Comparison of ENCODE assay signal across 19 cellular contexts in genomic region chr14:104702106-104702505, GRCh38. TPM values are rescaled to one million over a fixed set of nuclear protein-coding genes. Genes with fewer than 3 reads are reported as not detected.
DNase-seq lines count a peak whose midpoint lies in the region; ATAC-seq, FAIRE-seq and TF ChIP-seq lines count a peak whose summit lies in the region.
"Had no signal": no experiment of that assay in that cellular context is flagged by ENCODE, and none has a peak within 500 bp of the region (broad histone marks: within the 10 kb centered on the region; RNA-seq: fewer than 3 reads in every experiment).

No MANE protein-coding gene starts in this region.

- TF ChIP-seq EP300 in K562 (IDR thresholded peaks at IDR 0.05; ENCODE audit: low read length): no peak

- peaks cover 35% of the 10 kb centered on the region; the same call in 2 of the 3 replicates for H3K36me3 ChIP-seq in K562 (ENCODE audit: control insufficient read depth, insufficient read depth, low read length)
- H3K36me3 ChIP-seq: MG63 had no signal

- 100% methylated on average over 5 of the region's 12 CpGs for WGBS in K562 (ENCODE audit: insufficient coverage, low coverage, missing lambda C conversion rate)

- CTCF ChIA-PET in K562 (lab: Yijun Ruan, JAX; ENCODE audit: low intra/inter-chr PET ratio) (no interaction called here), HEK293T (lab: Yijun Ruan, JAX) (no interaction called here)

- no peaks in the 10 kb centered on the region for H4K20me1 ChIP-seq in K562 (replicated peaks; ENCODE audit: control insufficient read depth, insufficient read depth, low read length)

- TF ChIP-seq POLR2A in K562 (conservative IDR thresholded peaks at IDR 0.05): no peak

- H2AFZ ChIP-seq in K562 (ENCODE audit: low read depth, low read length): no peak overlapping the region
- H2AFZ ChIP-seq: GM23248 had no signal

- no peak for TF ChIP-seq CTCF in K562 (IDR thresholded peaks at IDR 0.05 in 2 of 3, conservative IDR thresholded peaks at IDR 0.05 in 1 of 3; ENCODE audit: insufficient read depth in 2 of 3, low read depth in 1 of 3, low read length in 3 of 3)

- H3K79me2 ChIP-seq in K562 (ENCODE audit: control insufficient read depth, insufficient read depth, low read length): no peaks in the 10 kb centered on the region

- no peak for FAIRE-seq in K562 (lab: Jason Lieb, UNC)

- intact Hi-C loops in K562 (cut with micrococcal nuclease): no loop called here

- no TSS peak for BruUV-seq in K562 (replicated peaks; lab: Mats Ljungman, UMichigan)

- H3K27ac ChIP-seq in K562 (ENCODE audit: extremely low read depth, low read depth, low read length) (no peak overlapping the region), substantia nigra (ENCODE audit: low read depth, low read length, poor library complexity, severe bottlenecking) (peak overlapping the region; percentile 90)
- H3K27ac ChIP-seq: GM23248, SJSA1 had no signal

- POLR2A ChIA-PET in K562 (lab: Yijun Ruan, JAX): no interaction called here
- POLR2A ChIA-PET in HEK293T (lab: Yijun Ruan, JAX): interaction anchor here (1.4 kb wide), 1 partner anchor 25 kb away, joined by 3 read pairs; no protein-coding TSS in a partner anchor

- no peak overlapping the region for H3K4me3 ChIP-seq in K562
- H3K4me3 ChIP-seq: BLaER1 treated with 17β-estradiol and CSF1 and Interleukin-3, amounts not matched to agents 10 nM and 100 nM; GM23248; MG63; SJSA1 had no signal

- no peak for ATAC-seq in K562
- no peak for ATAC-seq in GM18520 (IDR thresholded peaks at IDR 0.05; ENCODE audit: unreplicated experiment)
- ATAC-seq: HCT116 had no signal

- H3K4me2 ChIP-seq in K562 (ENCODE audit: insufficient read depth, low read length): no peak overlapping the region

- H3K9ac ChIP-seq in K562 (ENCODE audit: insufficient read depth in 1 of 2, low read depth in 2 of 2, low read length in 2 of 2): no peak overlapping the region; a peak in 1 of 4 replicates
- H3K9ac ChIP-seq: GM23248 had no signal

- H3K9me1 ChIP-seq in K562 (ENCODE audit: control insufficient read depth, insufficient read depth, low read length): no peaks in the 10 kb centered on the region

- H3K9me3 ChIP-seq in K562 (replicated peaks; ENCODE audit: control insufficient read depth, insufficient read depth, low read depth, low read length): no peaks in the 10 kb centered on the region
- H3K9me3 ChIP-seq: BLaER1 treated with 17β-estradiol and CSF1 and Interleukin-3, amounts not matched to agents 10 nM and 100 nM; MG63; SJSA1 had no signal

- no peaks in the 10 kb centered on the region for H3K27me3 ChIP-seq in K562 (ENCODE audit: control insufficient read depth in 2 of 2, insufficient read depth in 2 of 2, low read length in 2 of 2)
- H3K27me3 ChIP-seq: BLaER1 treated with 17β-estradiol and CSF1 and Interleukin-3, amounts not matched to agents 10 nM and 100 nM; MG63; SJSA1 had no signal

- peak; percentile 66 for DNase-seq in D341Med (ENCODE audit: low spot score)
- peak; percentile 44 for DNase-seq in NCI-H2107 (lab: John Stamatoyannopoulos, UW)
- DNase-seq in K562 (ENCODE audit: extremely low read depth in 1 of 4, low spot score in 3 of 4): no peak
- no peak for DNase-seq in substantia nigra (lab: John Stamatoyannopoulos, UW)
- DNase-seq in HEK293T (ENCODE audit: extremely low spot score): no peak
- DNase-seq in NOMO-1 treated with dmso at 0.1 percent for 144 hours (lab: John Stamatoyannopoulos, UW; ENCODE audit: unreplicated experiment): no peak
- DNase-seq: CD8-positive, alpha-beta memory T cell; GDM1; GM23248; Kasumi-1; MG63; NCI-H1092; NCI-H2081; NCI-H526 had no signal

- in situ Hi-C loops in K562 (cut with MboI): no loop called here

- H3K4me1 ChIP-seq in K562 (replicated peaks in 1 of 2; ENCODE audit: control insufficient read depth in 2 of 2, insufficient read depth in 2 of 2, low read length in 2 of 2): peaks cover 15 to 70% of the 10 kb centered on the region in 2 experiments; a peak in 4 of 5 replicates

- no peak for TF ChIP-seq RAD21 in K562 (CRISPR knock-in tag; conservative IDR thresholded peaks at IDR 0.05 in 1 of 2, IDR thresholded peaks at IDR 0.05 in 1 of 2)

TF ChIP-seq in HEK293T, 16 proteins besides CTCF, POLR2A, EP300 and RAD21 (continues in another document):
- no peak for TF ChIP-seq FOXA1 (IDR thresholded peaks at IDR 0.05)
- TF ChIP-seq BHLHE40 (IDR thresholded peaks at IDR 0.05; ENCODE audit: borderline replicate concordance): no peak
- TF ChIP-seq NFRKB (IDR thresholded peaks at IDR 0.05): no peak
- no peak for TF ChIP-seq PKNOX1 (IDR thresholded peaks at IDR 0.05)
- TF ChIP-seq TARDBP (IDR thresholded peaks at IDR 0.05): no peak
- TF ChIP-seq SUZ12 (IDR thresholded peaks at IDR 0.05): no peak
- no peak for TF ChIP-seq ZNF384 (IDR thresholded peaks at IDR 0.05)
- TF ChIP-seq ELF4 (IDR thresholded peaks at IDR 0.05): no peak
- no peak for TF ChIP-seq L3MBTL2 (conservative IDR thresholded peaks at IDR 0.05)
- no peak for TF ChIP-seq HDGF (IDR thresholded peaks at IDR 0.05; ENCODE audit: borderline replicate concordance)
- no peak for TF ChIP-seq SP1 (IDR thresholded peaks at IDR 0.05)
- no peak for TF ChIP-seq ARNT (IDR thresholded peaks at IDR 0.05)

RNA-seq across cellular contexts. Expression of gene INF2, which starts 12.7 kb away (rescaled TPM):
- total RNA-seq in K562 (2011; cell fraction: chromatin; rRNA removed; ENCODE audit: low replicate concordance): 30.6 and 91.0 TPM in 2 replicates
- 44.5 and 47.5 TPM in 2 replicates for total RNA-seq in K562 (2011; cell fraction: nucleolus; rRNA removed)
- total RNA-seq in K562 (2011; cell fraction: nucleoplasm; rRNA removed): 33.6 and 37.9 TPM in 2 replicates
- 24.9 and 28.8 TPM in 2 replicates for total RNA-seq in K562 (2014; rRNA removed)
- 2.8 and 4.4 TPM in 2 replicates for total RNA-seq in K562 (2014; rRNA removed; fragmentation: Illumina TruSeq; extraction: Trizol)
- 7.8 and 8.7 TPM in 2 replicates for total RNA-seq in K562 (2015; rRNA removed; fragmentation: Illumina TruSeq; extraction: Trizol)
- 30.7 and 31.3 TPM in 2 replicates for total RNA-seq in K562 (2021)
- polyA plus RNA-seq in K562 (2011; rRNA removed): 8.3 and 13.8 TPM in 2 replicates
- 13.6 and 29.1 TPM in 2 replicates for polyA plus RNA-seq in K562 (2011; cell fraction: cytosol; rRNA removed)
- 35.1 and 63.6 TPM in 2 replicates for polyA plus RNA-seq in K562 (2011; cell fraction: nucleus; rRNA removed)
- polyA plus RNA-seq in K562 (2012): 15.0 and 19.9 TPM in 2 replicates
- polyA plus RNA-seq in K562 (2014; fragmentation: Illumina TruSeq; extraction: Trizol): 7.2 and 12.4 TPM in 2 replicates
- polyA plus RNA-seq in K562 (2014; fragmentation: Nextera tagmentation; extraction: Ambion mirVana): 1 to 10 TPM in 1 of 2 experiments, under 1 TPM in 1; 0.56 to 1.4 TPM
- 26.2 and 28.2 TPM in 2 replicates for polyA plus RNA-seq in K562 (2014; rRNA removed)
- polyA minus RNA-seq in K562 (2011; rRNA and poly(A)+ RNA removed): 3.5 and 6.1 TPM in 2 replicates
- 8.0 and 13.7 TPM in 2 replicates for polyA minus RNA-seq in K562 (2011; cell fraction: cytosol; rRNA and poly(A)+ RNA removed)
- 9.4 and 12.0 TPM in 2 replicates for polyA minus RNA-seq in K562 (2011; cell fraction: nucleus; rRNA and poly(A)+ RNA removed)

RNA-seq across cellular contexts. Expression of gene ADSS1, which starts 21.9 kb away (rescaled TPM):
- total RNA-seq in K562 (2011; cell fraction: chromatin; rRNA removed; ENCODE audit: low replicate concordance): 17.1 and 35.0 TPM in 2 replicates
- total RNA-seq in K562 (2011; cell fraction: nucleolus; rRNA removed): 12.5 and 17.5 TPM in 2 replicates
- 16.8 and 20.0 TPM in 2 replicates for total RNA-seq in K562 (2011; cell fraction: nucleoplasm; rRNA removed)
- total RNA-seq in K562 (2014; rRNA removed) (4.4 and 5.9 TPM in 2 replicates), K562 (2014; rRNA removed; fragmentation: Illumina TruSeq; extraction: Trizol) (2.0 and 2.2 TPM in 2 replicates), K562 (2015; rRNA removed; fragmentation: Illumina TruSeq; extraction: Trizol) (3.5 and 3.6 TPM in 2 replicates), K562 (2021) (4.2 and 4.9 TPM in 2 replicates)
- polyA plus RNA-seq in K562 (2011; rRNA removed) (4.2 and 5.2 TPM in 2 replicates), K562 (2014; fragmentation: Illumina TruSeq; extraction: Trizol) (3.9 and 4.3 TPM in 2 replicates), K562 (2014; fragmentation: Nextera tagmentation; extraction: Ambion mirVana) (under 1 TPM; 0.53 to 0.74 TPM), K562 (2014; rRNA removed) (3.6 and 5.3 TPM in 2 replicates)
- 2.7 and 4.0 TPM in 2 replicates for polyA plus RNA-seq in K562 (2011; cell fraction: cytosol; rRNA removed)
- 39.1 and 54.9 TPM in 2 replicates for polyA plus RNA-seq in K562 (2011; cell fraction: nucleus; rRNA removed)
- polyA plus RNA-seq in K562 (2012): 6.0 and 16.4 TPM in 2 replicates
- 2.6 and 2.7 TPM in 2 replicates for polyA minus RNA-seq in K562 (2011; rRNA and poly(A)+ RNA removed)
- 1.3 and 1.6 TPM in 2 replicates for polyA minus RNA-seq in K562 (2011; cell fraction: cytosol; rRNA and poly(A)+ RNA removed)
- polyA minus RNA-seq in K562 (2011; cell fraction: nucleus; rRNA and poly(A)+ RNA removed): 6.4 and 9.8 TPM in 2 replicates
- polyA plus RNA-seq: IgD-negative memory B cell had no signal

RNA-seq across cellular contexts. Expression of gene SIVA1, which starts 50.8 kb away (rescaled TPM):
- 12.2 and 40.0 TPM in 2 replicates for total RNA-seq in K562 (2011; cell fraction: chromatin; rRNA removed; ENCODE audit: low replicate concordance)
- 43.4 and 62.2 TPM in 2 replicates for total RNA-seq in K562 (2011; cell fraction: nucleolus; rRNA removed)
- total RNA-seq in K562 (2011; cell fraction: nucleoplasm; rRNA removed): 31.2 and 34.7 TPM in 2 replicates
- total RNA-seq in K562 (2014; rRNA removed): 186 and 216 TPM in 2 replicates
- total RNA-seq in K562 (2014; rRNA removed; fragmentation: Illumina TruSeq; extraction: Trizol): 4.8 and 6.1 TPM in 2 replicates
- total RNA-seq in K562 (2015; rRNA removed; fragmentation: Illumina TruSeq; extraction: Trizol): 55.9 and 57.8 TPM in 2 replicates
- total RNA-seq in K562 (2021): 111 and 113 TPM in 2 replicates
- 54.2 and 66.2 TPM in 2 replicates for polyA plus RNA-seq in K562 (2011; rRNA removed)
- polyA plus RNA-seq in K562 (2011; cell fraction: cytosol; rRNA removed): 115 and 354 TPM in 2 replicates
- polyA plus RNA-seq in K562 (2011; cell fraction: nucleus; rRNA removed): 75.6 and 121 TPM in 2 replicates
- 69.5 and 80.9 TPM in 2 replicates for polyA plus RNA-seq in K562 (2012)
- 7.8 and 43.9 TPM in 2 replicates for polyA plus RNA-seq in K562 (2014; fragmentation: Illumina TruSeq; extraction: Trizol)
- polyA plus RNA-seq in K562 (2014; fragmentation: Nextera tagmentation; extraction: Ambion mirVana): 10 to 100 TPM in 1 of 2 experiments, 1 to 10 TPM in 1; 4.2 to 20.6 TPM
- 138 and 148 TPM in 2 replicates for polyA plus RNA-seq in K562 (2014; rRNA removed)
- polyA minus RNA-seq in K562 (2011; rRNA and poly(A)+ RNA removed): 6.6 and 10.6 TPM in 2 replicates
- polyA minus RNA-seq in K562 (2011; cell fraction: cytosol; rRNA and poly(A)+ RNA removed): 31.0 and 34.2 TPM in 2 replicates
- 16.2 and 20.1 TPM in 2 replicates for polyA minus RNA-seq in K562 (2011; cell fraction: nucleus; rRNA and poly(A)+ RNA removed)

Comparison
In these comparisons a context has a peak if more than half of its experiments do, and no peak if none do; other contexts are left out.
1. DNase-seq: peak in D341Med (single experiment) and NCI-H2107 (single experiment); none in K562 (0 of 4), substantia nigra (0 of 49), HEK293T (single experiment) and NOMO-1 treated with dmso at 0.1 percent for 144 hours (single experiment).